In genomic region chr3:52498134-52499054, GRCh38 we compare ENCODE assay signal across 11 cellular contexts. TPM values are rescaled to one million over a fixed set of nuclear protein-coding genes. Genes with fewer than 3 reads are reported as not detected.
DNase-seq lines count a peak whose midpoint lies in the region; ATAC-seq, FAIRE-seq and TF ChIP-seq lines count a peak whose summit lies in the region.
"Had no signal": no experiment of that assay in that cellular context is flagged by ENCODE, and none has a peak within 500 bp of the region (broad histone marks: within the 10 kb centered on the region; RNA-seq: fewer than 3 reads in every experiment).

No MANE protein-coding gene starts in this region.

- no peaks in the 10 kb centered on the region for H3K9me2 ChIP-seq in SK-N-SH
- no peaks in the 10 kb centered on the region for H3K9me2 ChIP-seq in Karpas-422 (replicated peaks; ENCODE audit: insufficient read depth, low read length)

- H3K9me3 Mint-ChIP-seq in memory B cell, result no peaks in the 10 kb centered on the region

- peak overlapping the region; percentile 34 for H3K4me3 Mint-ChIP-seq in memory B cell

- H3K36me3 ChIP-seq in SK-N-SH (replicated peaks in 1 of 2; ENCODE audit: control insufficient read depth in 1 of 2, insufficient read depth in 2 of 2, low read length in 1 of 2) (no peaks in the 10 kb centered on the region), Karpas-422 (ENCODE audit: insufficient read depth, low read length) (no peaks in the 10 kb centered on the region)

- TF ChIP-seq CTCF in NB4 (IDR thresholded peaks at IDR 0.05; ENCODE audit: low read depth, low read length) (no peak), coronary artery (IDR thresholded peaks at IDR 0.05) (no peak), SK-N-SH (IDR thresholded peaks at IDR 0.05) (no peak)

- no peaks in the 10 kb centered on the region for H3K27me3 ChIP-seq in SK-N-SH (ENCODE audit: insufficient read depth)
- no peaks in the 10 kb centered on the region for H3K27me3 ChIP-seq in Karpas-422 (ENCODE audit: low read length)

- peak; percentile 89 for ATAC-seq in memory B cell (ENCODE audit: low read depth)

- H3F3A ChIP-seq in SK-N-SH (replicated peaks; ENCODE audit: insufficient read depth), result no peaks in the 10 kb centered on the region

- CTCF ChIA-PET in SK-N-SH (lab: Yijun Ruan, JAX), result interaction anchor here (0.5 to 2.3 kb wide), 4 partner anchors 12 to 103 kb away, joined by 3 to 7 read pairs (median 4); no protein-coding TSS in a partner anchor

- H4K20me1 ChIP-seq in SK-N-SH (ENCODE audit: insufficient read depth) (no peaks in the 10 kb centered on the region), Karpas-422 (ENCODE audit: insufficient read depth, low read depth, low read length) (no peaks in the 10 kb centered on the region)

- no peaks in the 10 kb centered on the region for H3K27me3 Mint-ChIP-seq in memory B cell

- DNase-seq in A172 (ENCODE audit: low spot score), result peak; percentile 38
- peak; percentile 98 for DNase-seq in NB4 (ENCODE audit: low read depth)
- no peak for DNase-seq in coronary artery (ENCODE audit: low spot score)
- peak in 1 of 2 donors; percentile 16 for DNase-seq in memory B cell (ENCODE audit: low spot score in 2 of 2)
- DNase-seq in H54 (ENCODE audit: insufficient read length, low spot score), result no peak
- DNase-seq in SK-N-SH, result no peak
- DNase-seq in stimulated activated CD4-positive, alpha-beta T cell treated with anti-CD3 and anti-CD28 coated beads, Interleukin-4, amount 100 ng/mL, for 1 hour, result no peak
- no peak for DNase-seq in Karpas-422
- DNase-seq: mesendoderm had no signal

- no peaks in the 10 kb centered on the region for H3K36me3 Mint-ChIP-seq in memory B cell

- H3K9me3 ChIP-seq in SK-N-SH, result no peaks in the 10 kb centered on the region
- H3K9me3 ChIP-seq in Karpas-422 (ENCODE audit: low read length), result no peaks in the 10 kb centered on the region

- H3K4me1 ChIP-seq in SK-N-SH (ENCODE audit: control insufficient read depth in 1 of 2, insufficient read depth in 2 of 2, low read depth in 1 of 2, low read length in 1 of 2) (peaks cover 0 to 14% of the 10 kb centered on the region in 2 experiments; a peak in 1 of 4 replicates), Karpas-422 (ENCODE audit: low read length) (peaks cover 6% of the 10 kb centered on the region)

- no peak overlapping the region for H3K9ac ChIP-seq in SK-N-SH
- H3K9ac ChIP-seq in Karpas-422 (ENCODE audit: low read length), result no peak overlapping the region

- no peak for FAIRE-seq in H54 (lab: Jason Lieb, UNC)
- FAIRE-seq: A204.1 had no signal

- peak overlapping the region in 1 of 2 donors; percentile 78 for H3K27ac ChIP-seq in coronary artery
- H3K27ac ChIP-seq in SK-N-SH (ENCODE audit: low read depth in 2 of 2, low read length in 1 of 2), result no peak overlapping the region
- H3K27ac ChIP-seq in Karpas-422 (ENCODE audit: low read length), result no peak overlapping the region
- H3K27ac ChIP-seq: VCaP had no signal

- TF ChIP-seq POLR2A in NB4 (IDR thresholded peaks at IDR 0.05; ENCODE audit: extremely low read depth, insufficient read length) (no peak), H54 (IDR thresholded peaks at IDR 0.05; ENCODE audit: low read depth, low read length) (no peak)

- H3K27ac Mint-ChIP-seq in memory B cell, result no peak overlapping the region

- H3K79me2 ChIP-seq in SK-N-SH (ENCODE audit: insufficient read depth), result no peaks in the 10 kb centered on the region
- no peaks in the 10 kb centered on the region for H3K79me2 ChIP-seq in Karpas-422 (ENCODE audit: low read length)

- no peak for TF ChIP-seq EP300 in SK-N-SH (IDR thresholded peaks at IDR 0.05; ENCODE audit: borderline replicate concordance in 1 of 2, low read depth in 1 of 2, low read length in 1 of 2)

- H2AFZ ChIP-seq in SK-N-SH (ENCODE audit: low read depth) (no peak overlapping the region), Karpas-422 (ENCODE audit: low read length) (no peak overlapping the region)

- no peak overlapping the region for H3K4me2 ChIP-seq in SK-N-SH
- no peak overlapping the region for H3K4me2 ChIP-seq in Karpas-422 (ENCODE audit: low read depth, low read length, poor library complexity, severe bottlenecking)

- TF ChIP-seq RAD21 in SK-N-SH (IDR thresholded peaks at IDR 0.05; ENCODE audit: low read length), result no peak

- peaks cover 16% of the 10 kb centered on the region for H3K4me1 Mint-ChIP-seq in memory B cell

- H3K4me3 ChIP-seq in NB4 (ENCODE audit: low read depth, low read length), result peak overlapping the region; percentile 39
- peak overlapping the region; percentile 7 for H3K4me3 ChIP-seq in coronary artery
- no peak overlapping the region for H3K4me3 ChIP-seq in SK-N-SH (ENCODE audit: low read depth in 2 of 2, low read length in 1 of 2)
- no peak overlapping the region for H3K4me3 ChIP-seq in Karpas-422 (ENCODE audit: low read length)

- WGBS in SK-N-SH (ENCODE audit: low lambda C conversion rate), result 81% methylated on average over 13 of the region's 24 CpGs

- POLR2A ChIA-PET in SK-N-SH (lab: Yijun Ruan, JAX), result interaction anchor here (1.3 kb wide), 1 partner anchor 9 kb away, joined by 5 read pairs; no protein-coding TSS in a partner anchor

TF ChIP-seq in SK-N-SH, 30 proteins besides CTCF, POLR2A, EP300 and RAD21 (continues in another document):
- TF ChIP-seq NRF1 (IDR thresholded peaks at IDR 0.05; ENCODE audit: low read depth, low read length), result no peak
- no peak for TF ChIP-seq RCOR1 (IDR thresholded peaks at IDR 0.05; ENCODE audit: low read length)
- TF ChIP-seq, protein P1, sequence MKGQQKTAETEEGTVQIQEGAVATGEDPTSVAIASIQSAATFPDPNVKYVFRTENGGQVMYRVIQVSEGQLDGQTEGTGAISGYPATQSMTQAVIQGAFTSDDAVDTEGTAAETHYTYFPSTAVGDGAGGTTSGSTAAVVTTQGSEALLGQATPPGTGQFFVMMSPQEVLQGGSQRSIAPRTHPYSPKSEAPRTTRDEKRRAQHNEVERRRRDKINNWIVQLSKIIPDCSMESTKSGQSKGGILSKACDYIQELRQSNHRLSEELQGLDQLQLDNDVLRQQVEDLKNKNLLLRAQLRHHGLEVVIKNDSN (IDR thresholded peaks at IDR 0.05; ENCODE audit: borderline replicate concordance, low read depth), result no peak
- TF ChIP-seq ZBTB33 (IDR thresholded peaks at IDR 0.05; ENCODE audit: borderline replicate concordance, low read depth), result no peak
- TF ChIP-seq USF2 (IDR thresholded peaks at IDR 0.05; ENCODE audit: borderline replicate concordance, low read depth, low read length), result no peak
- TF ChIP-seq MAX (IDR thresholded peaks at IDR 0.05; ENCODE audit: low read depth), result no peak

RNA-seq across cellular contexts. Expression of gene STAB1, which starts 3.3 kb away (rescaled TPM):
- 0.12 TPM in 1 of 2 replicates, not detected in the other for total RNA-seq in A172 (2014; rRNA removed; shearing (Covaris generic))
- polyA plus RNA-seq in SK-N-SH (2012; rRNA removed), result 0.03 and 0.05 TPM in 2 replicates
- 0.01 TPM in 2 replicates for polyA plus RNA-seq in SK-N-SH (2012; cell fraction: cytosol; rRNA removed)
- 0.12 and 0.32 TPM in 2 replicates for polyA plus RNA-seq in SK-N-SH (2012; cell fraction: nucleus; rRNA removed)
- not detected in 2 replicates for total RNA-seq in Karpas-422 (2014; rRNA removed; shearing (Covaris generic); ENCODE audit: low replicate concordance)

RNA-seq across cellular contexts. Expression of gene NT5DC2, which starts 35.3 kb away (rescaled TPM):
- 65.6 and 92.3 TPM in 2 replicates for total RNA-seq in A172 (2014; rRNA removed; shearing (Covaris generic))
- polyA plus RNA-seq in SK-N-SH (2012; rRNA removed), result 93.9 and 113 TPM in 2 replicates
- polyA plus RNA-seq in SK-N-SH (2012; cell fraction: cytosol; rRNA removed), result 67.9 and 104 TPM in 2 replicates
- polyA plus RNA-seq in SK-N-SH (2012; cell fraction: nucleus; rRNA removed), result 140 and 176 TPM in 2 replicates
- total RNA-seq in Karpas-422 (2014; rRNA removed; shearing (Covaris generic); ENCODE audit: low replicate concordance), result 46.5 and 47.8 TPM in 2 replicates

RNA-seq across cellular contexts. Expression of gene UQCC5, which starts 38.0 kb away (rescaled TPM):
- 17.1 and 47.0 TPM in 2 replicates for total RNA-seq in A172 (2014; rRNA removed; shearing (Covaris generic))
- polyA plus RNA-seq in SK-N-SH (2012; rRNA removed), result 43.8 and 124 TPM in 2 replicates
- 66.8 and 89.4 TPM in 2 replicates for polyA plus RNA-seq in SK-N-SH (2012; cell fraction: cytosol; rRNA removed)
- polyA plus RNA-seq in SK-N-SH (2012; cell fraction: nucleus; rRNA removed), result 25.8 and 41.7 TPM in 2 replicates
- 23.4 and 29.7 TPM in 2 replicates for total RNA-seq in Karpas-422 (2014; rRNA removed; shearing (Covaris generic); ENCODE audit: low replicate concordance)

RNA-seq across cellular contexts. Expression of gene NISCH, which starts 43.0 kb away (rescaled TPM):
- total RNA-seq in A172 (2014; rRNA removed; shearing (Covaris generic)), result 25.7 and 46.1 TPM in 2 replicates
- 77.5 and 95.1 TPM in 2 replicates for polyA plus RNA-seq in SK-N-SH (2012; rRNA removed)
- polyA plus RNA-seq in SK-N-SH (2012; cell fraction: cytosol; rRNA removed), result 18.6 and 26.5 TPM in 2 replicates
- polyA plus RNA-seq in SK-N-SH (2012; cell fraction: nucleus; rRNA removed), result 448 and 541 TPM in 2 replicates
- total RNA-seq in Karpas-422 (2014; rRNA removed; shearing (Covaris generic); ENCODE audit: low replicate concordance), result 44.2 and 70.1 TPM in 2 replicates

RNA-seq across cellular contexts. Expression of gene TNNC1, which starts 44.6 kb away (rescaled TPM):
- total RNA-seq in A172 (2014; rRNA removed; shearing (Covaris generic)), result 16.5 and 36.6 TPM in 2 replicates
- polyA plus RNA-seq in SK-N-SH (2012; rRNA removed), result 2.6 and 3.0 TPM in 2 replicates
- 3.3 and 3.6 TPM in 2 replicates for polyA plus RNA-seq in SK-N-SH (2012; cell fraction: cytosol; rRNA removed)
- 2.5 and 3.3 TPM in 2 replicates for polyA plus RNA-seq in SK-N-SH (2012; cell fraction: nucleus; rRNA removed)
- total RNA-seq in Karpas-422 (2014; rRNA removed; shearing (Covaris generic); ENCODE audit: low replicate concordance), result 0.65 TPM in 1 of 2 replicates, not detected in the other

Comparison
In these comparisons a context has a peak if more than half of its experiments do, and no peak if none do; other contexts are left out.
1. DNase-seq: peak in A172 (single experiment) and NB4 (single experiment); none in coronary artery (single experiment), H54 (single experiment), SK-N-SH (single experiment), stimulated activated CD4-positive, alpha-beta T cell treated with anti-CD3 and anti-CD28 coated beads, Interleukin-4, amount 100 ng/mL, for 1 hour (single experiment) and Karpas-422 (single experiment).
2. H3K4me3 ChIP-seq: peak in NB4 (single experiment) and coronary artery (single experiment); none in SK-N-SH (0 of 2) and Karpas-422 (single experiment).